In genomic region chr10:6461961-6462360, GRCh38 we compare ENCODE assay signal across 32 cellular contexts.
A peak's percentile ranks its signal among the peaks of the same experiment; 100 is the strongest.
DNase-seq lines count a peak whose midpoint lies in the region; ATAC-seq and TF ChIP-seq lines count a peak whose summit lies in the region.
"Had no signal": no experiment of that assay in that cellular context is flagged by ENCODE, and none has a peak within 500 bp of the region (broad histone marks: within the 10 kb centered on the region; RNA-seq: fewer than 3 reads in every experiment).

No MANE protein-coding gene starts in this region.

- TF ChIP-seq CTCF in natural killer cell (IDR thresholded peaks at IDR 0.05): no peak

- no peak overlapping the region for H3K4me3 Mint-ChIP-seq in natural killer cell treated with Interleukin-12 subunit alpha and Interleukin-12 subunit beta and Interleukin-15 and Interleukin-18, amount 100 ng/mL, for 72 hours
- H3K4me3 Mint-ChIP-seq in natural killer cell: no peak overlapping the region
- H3K4me3 Mint-ChIP-seq: activated B cell treated with CpG ODN at 0.5 μM for 24 hours; activated CD4-positive, alpha-beta memory T cell treated with anti-CD3 and anti-CD28 coated beads for 36 hours; B cell; mesothelial cell of epicardium; naive thymus-derived CD8-positive, alpha-beta T cell; type B pancreatic cell had no signal

- peaks cover 59% of the 10 kb centered on the region for H3K36me3 Mint-ChIP-seq in natural killer cell treated with Interleukin-12 subunit alpha and Interleukin-12 subunit beta and Interleukin-15 and Interleukin-18, amount 100 ng/mL, for 72 hours
- H3K36me3 Mint-ChIP-seq in natural killer cell: peaks cover 21% of the 10 kb centered on the region

- H3K27me3 Mint-ChIP-seq in natural killer cell treated with Interleukin-12 subunit alpha and Interleukin-12 subunit beta and Interleukin-15 and Interleukin-18, amount 100 ng/mL, for 72 hours: no peaks in the 10 kb centered on the region
- no peaks in the 10 kb centered on the region for H3K27me3 Mint-ChIP-seq in natural killer cell (ENCODE audit: low read depth in 2 of 2)
- H3K27me3 Mint-ChIP-seq: activated CD4-positive, alpha-beta memory T cell treated with anti-CD3 and anti-CD28 coated beads for 36 hours; naive thymus-derived CD8-positive, alpha-beta T cell had no signal

- ATAC-seq in natural killer cell treated with Interleukin-12 subunit alpha and Interleukin-12 subunit beta and Interleukin-15 and Interleukin-18, amount 100 ng/mL, for 72 hours: no peak
- ATAC-seq in natural killer cell: no peak
- no peak for ATAC-seq in activated CD4-positive, CD25-positive, alpha-beta regulatory T cell treated with anti-CD3 and anti-CD28 coated beads, Interleukin-2, amount 50 U/mL, for 24 hours
- no peak for ATAC-seq in HG03469 (IDR thresholded peaks at IDR 0.05; ENCODE audit: unreplicated experiment)
- ATAC-seq: foreskin keratinocyte; left ventricle myocardium superior; naive thymus-derived CD8-positive, alpha-beta T cell; right cardiac atrium had no signal

- no peak for DNase-seq in natural killer cell treated with Interleukin-12 subunit alpha and Interleukin-12 subunit beta and Interleukin-15 and Interleukin-18, amount 100 ng/mL, for 72 hours (ENCODE audit: low spot score)
- no peak for DNase-seq in natural killer cell
- DNase-seq in amniotic epithelial cell (ENCODE audit: low read depth): peak; percentile 59
- DNase-seq in kidney tubule cell (ENCODE audit: low spot score): peak; percentile 89
- DNase-seq in SK-N-DZ (ENCODE audit: low spot score): no peak
- DNase-seq in activated CD4-positive, alpha-beta T cell treated with anti-CD3 and anti-CD28 coated beads, Interleukin-2, amount 50 U/mL, for 4 hours: no peak
- DNase-seq: activated B cell treated with CpG ODN at 0.5 μM for 24 hours; activated CD4-positive, alpha-beta memory T cell treated with anti-CD3 and anti-CD28 coated beads for 36 hours; activated gamma-delta T cell; activated T-cell treated with anti-CD3 and anti-CD28 coated beads for 4 hours; amniotic stem cell; COR-L47; DMS79; effector memory CD4-positive, alpha-beta T cell; HCEC 1CT; KG1; left ventricle myocardium superior; MM.1S; naive thymus-derived CD8-positive, alpha-beta T cell; NCI-H1417; NCI-H345; ovary; Peyer's patch; right cardiac atrium; SIG-M5; stimulated activated CD4-positive, alpha-beta T cell treated with anti-CD3 and anti-CD28 coated beads, Interleukin-2, amount 100 ng/mL, for 48 hours had no signal

- H3K4me1 Mint-ChIP-seq in natural killer cell treated with Interleukin-12 subunit alpha and Interleukin-12 subunit beta and Interleukin-15 and Interleukin-18, amount 100 ng/mL, for 72 hours (ENCODE audit: low read depth in 2 of 2): peaks cover 25 to 40% of the 10 kb centered on the region in 2 donors
- peaks cover 19 to 26% of the 10 kb centered on the region in 2 donors for H3K4me1 Mint-ChIP-seq in natural killer cell
- H3K4me1 Mint-ChIP-seq: activated B cell treated with CpG ODN at 0.5 μM for 24 hours, B cell had no signal

- intact Hi-C loops in natural killer cell (cut with micrococcal nuclease): no loop called here

- peaks cover 5% of the 10 kb centered on the region for H3K9me3 Mint-ChIP-seq in natural killer cell treated with Interleukin-12 subunit alpha and Interleukin-12 subunit beta and Interleukin-15 and Interleukin-18, amount 100 ng/mL, for 72 hours
- peaks cover 4% of the 10 kb centered on the region in 2 donors for H3K9me3 Mint-ChIP-seq in natural killer cell
- H3K9me3 Mint-ChIP-seq: activated B cell treated with CpG ODN at 0.5 μM for 24 hours; activated CD4-positive, alpha-beta memory T cell treated with anti-CD3 and anti-CD28 coated beads for 36 hours; type B pancreatic cell had no signal

- peak overlapping the region; percentile 7 to 10 for H3K27ac Mint-ChIP-seq in natural killer cell treated with Interleukin-12 subunit alpha and Interleukin-12 subunit beta and Interleukin-15 and Interleukin-18, amount 100 ng/mL, for 72 hours
- peak overlapping the region in 1 of 2 donors; percentile 5 for H3K27ac Mint-ChIP-seq in natural killer cell
- H3K27ac Mint-ChIP-seq: activated B cell treated with CpG ODN at 0.5 μM for 24 hours; activated CD4-positive, alpha-beta memory T cell treated with anti-CD3 and anti-CD28 coated beads for 36 hours; B cell; mesothelial cell of epicardium; type B pancreatic cell had no signal

Comparison
In these comparisons a context has a peak if more than half of its experiments do, and no peak if none do; other contexts are left out.
1. DNase-seq: peak in amniotic epithelial cell (single experiment) and kidney tubule cell (single experiment); none in natural killer cell treated with Interleukin-12 subunit alpha and Interleukin-12 subunit beta and Interleukin-15 and Interleukin-18, amount 100 ng/mL, for 72 hours (single experiment), natural killer cell (single experiment), SK-N-DZ (single experiment) and activated CD4-positive, alpha-beta T cell treated with anti-CD3 and anti-CD28 coated beads, Interleukin-2, amount 50 U/mL, for 4 hours (0 of 2).